In genomic region chr3:185556640-185557039, GRCh38 we compare ENCODE assay signal across 3 cellular contexts. TPM values are rescaled to one million over a fixed set of nuclear protein-coding genes. Genes with fewer than 3 reads are reported as not detected.
"Had no signal": no experiment of that assay in that cellular context is flagged by ENCODE, and none has a peak within 500 bp of the region (broad histone marks: within the 10 kb centered on the region; RNA-seq: fewer than 3 reads in every experiment).

No MANE protein-coding gene starts in this region.

RNA-seq across cellular contexts. Expression of gene LIPH, which starts 4.3 kb away (rescaled TPM):
- total RNA-seq: lung microvascular endothelial cell, occipital lobe, temporal lobe had no signal
